1 cellular context compared by ENCODE assay signal in the genomic region with DNA sequence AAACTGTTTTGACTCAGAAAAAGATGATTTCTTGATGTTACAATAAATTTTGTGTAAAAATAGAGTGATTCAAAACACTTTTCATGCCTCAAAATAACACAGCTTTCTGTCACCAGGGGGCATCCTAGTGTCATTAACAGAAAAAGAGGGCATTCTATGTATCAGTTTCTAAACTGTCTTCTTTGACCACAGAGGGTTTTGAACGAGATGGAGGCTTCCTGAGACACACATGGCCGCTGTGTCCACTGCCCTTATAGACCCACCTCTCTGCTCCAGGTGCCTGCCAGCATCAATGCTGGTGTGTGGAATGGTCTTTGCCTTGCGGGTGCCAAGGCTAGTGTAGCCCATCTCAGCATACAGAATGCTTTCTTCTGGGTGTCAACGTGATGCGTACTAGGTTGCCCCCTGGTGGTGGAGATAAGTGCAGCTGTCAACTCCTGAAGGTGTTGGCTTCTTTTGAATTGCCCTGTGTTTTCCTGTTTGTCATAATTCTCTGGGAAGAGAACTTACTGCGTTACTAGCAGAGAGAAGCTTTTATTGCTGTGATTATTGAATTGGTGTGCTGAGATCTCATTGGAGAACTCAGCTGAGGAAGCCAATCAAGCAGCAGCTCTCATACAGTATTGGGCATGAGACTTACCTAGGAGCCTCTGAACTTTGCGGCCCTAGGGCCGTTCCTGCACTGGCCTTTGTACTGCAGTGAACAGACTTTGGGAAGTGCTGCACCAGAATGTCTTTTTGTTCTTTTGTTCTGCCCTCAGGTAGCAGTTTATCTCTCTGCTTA.
A peak's percentile ranks its signal among the peaks of the same experiment; 100 is the strongest.
TF ChIP-seq lines count a peak whose summit lies in the region.

No MANE protein-coding gene starts in this region.

TF ChIP-seq in HEK293, 187 proteins besides CTCF, POLR2A, EP300 and RAD21 (continued from another document):
- TF ChIP-seq KLF7 (tag by site-specific recombination; IDR thresholded peaks at IDR 0.05; ENCODE audit: borderline replicate concordance) (no peak), ZFP37 (tag by site-specific recombination; IDR thresholded peaks at IDR 0.05) (no peak), ZNF623 (tag by site-specific recombination; IDR thresholded peaks at IDR 0.05) (no peak), ZFHX2 (tag by site-specific recombination; conservative IDR thresholded peaks at IDR 0.05) (no peak), ZNF600 (tag by site-specific recombination; IDR thresholded peaks at IDR 0.05) (no peak), REST (tag by site-specific recombination; IDR thresholded peaks at IDR 0.05) (no peak), TRIM28 (IDR thresholded peaks at IDR 0.05; ENCODE audit: borderline replicate concordance, low read length) (peak; percentile 85), BCL11B (tag by site-specific recombination; IDR thresholded peaks at IDR 0.05; ENCODE audit: low read depth) (no peak), ZNF449 (tag by site-specific recombination; IDR thresholded peaks at IDR 0.05) (no peak), ZNF2 (tag by site-specific recombination; IDR thresholded peaks at IDR 0.05) (0 out of 2 replicates have a peak, but pooled peaks have one; percentile 51), ZNF510 (tag by site-specific recombination; IDR thresholded peaks at IDR 0.05; ENCODE audit: insufficient replicate concordance) (no peak), ZNF521 (tag by site-specific recombination; IDR thresholded peaks at IDR 0.05) (no peak), ZNF223 (tag by site-specific recombination; IDR thresholded peaks at IDR 0.05) (no peak), ZXDB (tag by site-specific recombination; IDR thresholded peaks at IDR 0.05) (no peak), YY2 (tag by site-specific recombination; IDR thresholded peaks at IDR 0.05) (no peak), ZNF660 (tag by site-specific recombination; IDR thresholded peaks at IDR 0.05) (peak; percentile 54), ZNF555 (tag by site-specific recombination; conservative IDR thresholded peaks at IDR 0.05) (no peak), AEBP2 (tag by site-specific recombination; IDR thresholded peaks at IDR 0.05; ENCODE audit: borderline replicate concordance) (no peak), PRDM1 (tag by site-specific recombination; IDR thresholded peaks at IDR 0.05) (peak; percentile 17; the same call in 1 of the 2 replicates), ZNF341 (tag by site-specific recombination; IDR thresholded peaks at IDR 0.05; ENCODE audit: low read depth) (no peak), ZNF24 (tag by site-specific recombination; IDR thresholded peaks at IDR 0.05) (no peak), YY1 (tag by site-specific recombination; IDR thresholded peaks at IDR 0.05) (no peak), HOXC10 (CRISPR knock-in tag; IDR thresholded peaks at IDR 0.05) (no peak), ZNF514 (tag by site-specific recombination; IDR thresholded peaks at IDR 0.05) (no peak), ZNF707 (tag by site-specific recombination; IDR thresholded peaks at IDR 0.05) (no peak), ZNF366 (tag by site-specific recombination; conservative IDR thresholded peaks at IDR 0.05) (0 out of 2 replicates have a peak, but pooled peaks have one; percentile 23)
- TF ChIP-seq, protein P1, sequence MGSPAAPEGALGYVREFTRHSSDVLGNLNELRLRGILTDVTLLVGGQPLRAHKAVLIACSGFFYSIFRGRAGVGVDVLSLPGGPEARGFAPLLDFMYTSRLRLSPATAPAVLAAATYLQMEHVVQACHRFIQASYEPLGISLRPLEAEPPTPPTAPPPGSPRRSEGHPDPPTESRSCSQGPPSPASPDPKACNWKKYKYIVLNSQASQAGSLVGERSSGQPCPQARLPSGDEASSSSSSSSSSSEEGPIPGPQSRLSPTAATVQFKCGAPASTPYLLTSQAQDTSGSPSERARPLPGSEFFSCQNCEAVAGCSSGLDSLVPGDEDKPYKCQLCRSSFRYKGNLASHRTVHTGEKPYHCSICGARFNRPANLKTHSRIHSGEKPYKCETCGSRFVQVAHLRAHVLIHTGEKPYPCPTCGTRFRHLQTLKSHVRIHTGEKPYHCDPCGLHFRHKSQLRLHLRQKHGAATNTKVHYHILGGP (tag by site-specific recombination; IDR thresholded peaks at IDR 0.05), result no peak
- TF ChIP-seq, protein P2, sequence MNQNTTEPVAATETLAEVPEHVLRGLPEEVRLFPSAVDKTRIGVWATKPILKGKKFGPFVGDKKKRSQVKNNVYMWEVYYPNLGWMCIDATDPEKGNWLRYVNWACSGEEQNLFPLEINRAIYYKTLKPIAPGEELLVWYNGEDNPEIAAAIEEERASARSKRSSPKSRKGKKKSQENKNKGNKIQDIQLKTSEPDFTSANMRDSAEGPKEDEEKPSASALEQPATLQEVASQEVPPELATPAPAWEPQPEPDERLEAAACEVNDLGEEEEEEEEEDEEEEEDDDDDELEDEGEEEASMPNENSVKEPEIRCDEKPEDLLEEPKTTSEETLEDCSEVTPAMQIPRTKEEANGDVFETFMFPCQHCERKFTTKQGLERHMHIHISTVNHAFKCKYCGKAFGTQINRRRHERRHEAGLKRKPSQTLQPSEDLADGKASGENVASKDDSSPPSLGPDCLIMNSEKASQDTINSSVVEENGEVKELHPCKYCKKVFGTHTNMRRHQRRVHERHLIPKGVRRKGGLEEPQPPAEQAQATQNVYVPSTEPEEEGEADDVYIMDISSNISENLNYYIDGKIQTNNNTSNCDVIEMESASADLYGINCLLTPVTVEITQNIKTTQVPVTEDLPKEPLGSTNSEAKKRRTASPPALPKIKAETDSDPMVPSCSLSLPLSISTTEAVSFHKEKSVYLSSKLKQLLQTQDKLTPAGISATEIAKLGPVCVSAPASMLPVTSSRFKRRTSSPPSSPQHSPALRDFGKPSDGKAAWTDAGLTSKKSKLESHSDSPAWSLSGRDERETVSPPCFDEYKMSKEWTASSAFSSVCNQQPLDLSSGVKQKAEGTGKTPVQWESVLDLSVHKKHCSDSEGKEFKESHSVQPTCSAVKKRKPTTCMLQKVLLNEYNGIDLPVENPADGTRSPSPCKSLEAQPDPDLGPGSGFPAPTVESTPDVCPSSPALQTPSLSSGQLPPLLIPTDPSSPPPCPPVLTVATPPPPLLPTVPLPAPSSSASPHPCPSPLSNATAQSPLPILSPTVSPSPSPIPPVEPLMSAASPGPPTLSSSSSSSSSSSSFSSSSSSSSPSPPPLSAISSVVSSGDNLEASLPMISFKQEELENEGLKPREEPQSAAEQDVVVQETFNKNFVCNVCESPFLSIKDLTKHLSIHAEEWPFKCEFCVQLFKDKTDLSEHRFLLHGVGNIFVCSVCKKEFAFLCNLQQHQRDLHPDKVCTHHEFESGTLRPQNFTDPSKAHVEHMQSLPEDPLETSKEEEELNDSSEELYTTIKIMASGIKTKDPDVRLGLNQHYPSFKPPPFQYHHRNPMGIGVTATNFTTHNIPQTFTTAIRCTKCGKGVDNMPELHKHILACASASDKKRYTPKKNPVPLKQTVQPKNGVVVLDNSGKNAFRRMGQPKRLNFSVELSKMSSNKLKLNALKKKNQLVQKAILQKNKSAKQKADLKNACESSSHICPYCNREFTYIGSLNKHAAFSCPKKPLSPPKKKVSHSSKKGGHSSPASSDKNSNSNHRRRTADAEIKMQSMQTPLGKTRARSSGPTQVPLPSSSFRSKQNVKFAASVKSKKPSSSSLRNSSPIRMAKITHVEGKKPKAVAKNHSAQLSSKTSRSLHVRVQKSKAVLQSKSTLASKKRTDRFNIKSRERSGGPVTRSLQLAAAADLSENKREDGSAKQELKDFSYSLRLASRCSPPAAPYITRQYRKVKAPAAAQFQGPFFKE (tag by site-specific recombination; IDR thresholded peaks at IDR 0.05; ENCODE audit: borderline replicate concordance), result no peak
- TF ChIP-seq, protein P3, sequence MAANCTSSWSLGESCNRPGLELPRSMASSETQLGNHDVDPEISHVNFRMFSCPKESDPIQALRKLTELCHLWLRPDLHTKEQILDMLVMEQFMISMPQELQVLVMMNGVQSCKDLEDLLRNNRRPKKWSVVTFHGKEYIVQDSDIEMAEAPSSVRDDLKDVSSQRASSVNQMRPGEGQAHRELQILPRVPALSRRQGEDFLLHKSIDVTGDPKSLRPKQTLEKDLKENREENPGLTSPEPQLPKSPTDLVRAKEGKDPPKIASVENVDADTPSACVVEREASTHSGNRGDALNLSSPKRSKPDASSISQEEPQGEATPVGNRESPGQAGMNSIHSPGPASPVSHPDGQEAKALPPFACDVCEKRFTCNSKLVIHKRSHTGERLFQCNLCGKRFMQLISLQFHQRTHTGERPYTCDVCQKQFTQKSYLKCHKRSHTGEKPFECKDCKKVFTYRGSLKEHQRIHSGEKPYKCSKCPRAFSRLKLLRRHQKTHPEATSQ (tag by site-specific recombination; IDR thresholded peaks at IDR 0.05), result no peak
- TF ChIP-seq, protein P4, sequence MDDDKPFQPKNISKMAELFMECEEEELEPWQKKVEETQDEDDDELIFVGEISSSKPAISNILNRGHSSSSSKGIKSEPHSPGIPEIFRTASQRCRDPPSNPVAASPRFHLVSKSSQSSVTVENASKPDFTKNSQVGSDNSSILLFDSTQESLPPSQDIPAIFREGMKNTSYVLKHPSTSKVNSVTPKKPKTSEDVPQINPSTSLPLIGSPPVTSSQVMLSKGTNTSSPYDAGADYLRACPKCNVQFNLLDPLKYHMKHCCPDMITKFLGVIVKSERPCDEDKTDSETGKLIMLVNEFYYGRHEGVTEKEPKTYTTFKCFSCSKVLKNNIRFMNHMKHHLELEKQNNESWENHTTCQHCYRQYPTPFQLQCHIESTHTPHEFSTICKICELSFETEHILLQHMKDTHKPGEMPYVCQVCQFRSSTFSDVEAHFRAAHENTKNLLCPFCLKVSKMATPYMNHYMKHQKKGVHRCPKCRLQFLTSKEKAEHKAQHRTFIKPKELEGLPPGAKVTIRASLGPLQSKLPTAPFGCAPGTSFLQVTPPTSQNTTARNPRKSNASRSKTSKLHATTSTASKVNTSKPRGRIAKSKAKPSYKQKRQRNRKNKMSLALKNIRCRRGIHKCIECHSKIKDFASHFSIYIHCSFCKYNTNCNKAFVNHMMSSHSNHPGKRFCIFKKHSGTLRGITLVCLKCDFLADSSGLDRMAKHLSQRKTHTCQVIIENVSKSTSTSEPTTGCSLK (tag by site-specific recombination; IDR thresholded peaks at IDR 0.05), result no peak
